20 cellular contexts compared by ENCODE assay signal in genomic region chr6:56062856-56063255, GRCh38.
"Had no signal": no experiment of that assay in that cellular context is flagged by ENCODE, and none has a peak within 500 bp of the region (broad histone marks: within the 10 kb centered on the region; RNA-seq: fewer than 3 reads in every experiment).

No MANE protein-coding gene starts in this region.

- H3K4me3 Mint-ChIP-seq: activated CD8-positive, alpha-beta T cell treated with anti-CD3 and anti-CD28 coated beads, Interleukin-2, amount 10 ng/mL, durations not matched to agents 7 days and 5 days; activated naive CD8-positive, alpha-beta T cell treated with anti-CD3 and anti-CD28 coated beads for 36 hours; activated T-cell treated with anti-CD3 and anti-CD28 coated beads, Interleukin-2, amount 50 U/mL, for 72 hours; memory B cell; nephron; stimulated activated naive CD8-positive, alpha-beta T cell treated with anti-CD3 and anti-CD28 coated beads, Interleukin-15, Interleukin-2, amounts not matched to agents 100 ng/mL and 50 ng/mL, for 24 hours; type B pancreatic cell had no signal

- H3K9me3 ChIP-seq: left ventricle myocardium inferior, suprapubic skin had no signal

- H3K27ac Mint-ChIP-seq: activated CD8-positive, alpha-beta T cell treated with anti-CD3 and anti-CD28 coated beads, Interleukin-2, amount 10 ng/mL, durations not matched to agents 7 days and 5 days; activated naive CD8-positive, alpha-beta T cell treated with anti-CD3 and anti-CD28 coated beads for 36 hours; activated T-cell treated with anti-CD3 and anti-CD28 coated beads, Interleukin-2, amount 50 U/mL, for 72 hours; memory B cell; stimulated activated naive CD8-positive, alpha-beta T cell treated with anti-CD3 and anti-CD28 coated beads, Interleukin-15, Interleukin-2, amounts not matched to agents 100 ng/mL and 50 ng/mL, for 24 hours; type B pancreatic cell had no signal

- H3K36me3 ChIP-seq: suprapubic skin had no signal

- H3K4me1 ChIP-seq: suprapubic skin had no signal

- H3K27me3 ChIP-seq: suprapubic skin had no signal

- H3K36me3 Mint-ChIP-seq: activated naive CD8-positive, alpha-beta T cell treated with anti-CD3 and anti-CD28 coated beads for 36 hours; memory B cell; type B pancreatic cell had no signal

- H3K4me3 ChIP-seq: left ventricle myocardium inferior, suprapubic skin had no signal

- DNase-seq: activated CD8-positive, alpha-beta memory T cell treated with anti-CD3 and anti-CD28 coated beads, Interleukin-2, amount 50 U/mL, for 4 hours; activated CD8-positive, alpha-beta T cell treated with anti-CD3 and anti-CD28 coated beads, Interleukin-2, amount 10 ng/mL, durations not matched to agents 7 days and 5 days; activated gamma-delta T cell treated with Interleukin-2 at 50 U/mL for 16 hours; activated naive CD8-positive, alpha-beta T cell treated with anti-CD3 and anti-CD28 coated beads for 36 hours; activated T-cell treated with anti-CD3 and anti-CD28 coated beads, Interleukin-2, amount 50 U/mL, for 72 hours; anterior cingulate cortex; dermis blood vessel endothelial cell; foreskin fibroblast; hypothalamus; left ventricle myocardium inferior; nucleus accumbens; small intestine; T-helper 1 cell; T1000 had no signal

- H3K27ac ChIP-seq: left ventricle myocardium inferior, suprapubic skin, VCaP had no signal

- H3K9me3 Mint-ChIP-seq: nephron; stimulated activated naive CD8-positive, alpha-beta T cell treated with anti-CD3 and anti-CD28 coated beads, Interleukin-15, Interleukin-2, amounts not matched to agents 100 ng/mL and 50 ng/mL, for 24 hours; type B pancreatic cell had no signal

- H3K27me3 Mint-ChIP-seq: activated naive CD8-positive, alpha-beta T cell treated with anti-CD3 and anti-CD28 coated beads for 36 hours; memory B cell; stimulated activated naive CD8-positive, alpha-beta T cell treated with anti-CD3 and anti-CD28 coated beads, Interleukin-15, Interleukin-2, amounts not matched to agents 100 ng/mL and 50 ng/mL, for 24 hours; type B pancreatic cell had no signal

- FAIRE-seq: small intestine had no signal

- H3K4me1 Mint-ChIP-seq: activated naive CD8-positive, alpha-beta T cell treated with anti-CD3 and anti-CD28 coated beads for 36 hours; memory B cell had no signal
